8 cellular contexts compared by ENCODE assay signal in genomic region chr14:105092124-105092911, GRCh38. TPM values are rescaled to one million over a fixed set of nuclear protein-coding genes. Genes with fewer than 3 reads are reported as not detected.
DNase-seq lines count a peak whose midpoint lies in the region; ATAC-seq lines count a peak whose summit lies in the region.

No MANE protein-coding gene starts in this region.

- peaks cover 17% of the 10 kb centered on the region for H3K27me3 Mint-ChIP-seq in activated CD8-positive, alpha-beta memory T cell treated with anti-CD3 and anti-CD28 coated beads, Interleukin-2, amount 10 ng/mL, durations not matched to agents 7 days and 5 days

- CTCF ChIA-PET in activated CD8-positive, alpha-beta memory T cell treated with anti-CD3 and anti-CD28 coated beads, Interleukin-2, amount 10 ng/mL, durations not matched to agents 7 days and 5 days (lab: Charles Lee): interaction anchor here (0.5 to 9.5 kb wide), 7 partner anchors 20 to 1729 kb away, joined by 3 to 192 read pairs (median 5); partner anchors contain the start of gene GPR132

- H3K9me3 Mint-ChIP-seq in activated CD8-positive, alpha-beta memory T cell treated with anti-CD3 and anti-CD28 coated beads, Interleukin-2, amount 10 ng/mL, durations not matched to agents 7 days and 5 days (ENCODE audit: low read depth): no peaks in the 10 kb centered on the region

- peak overlapping the region; percentile 28 for H3K27ac Mint-ChIP-seq in activated CD8-positive, alpha-beta memory T cell treated with anti-CD3 and anti-CD28 coated beads, Interleukin-2, amount 10 ng/mL, durations not matched to agents 7 days and 5 days

- H3K4me3 ChIP-seq in skeletal muscle satellite cell (ENCODE audit: low read length): peak overlapping the region; percentile 75

- no peaks in the 10 kb centered on the region for H3K9me3 ChIP-seq in skeletal muscle satellite cell (replicated peaks; ENCODE audit: low read length)

- H3K4me3 Mint-ChIP-seq in activated CD8-positive, alpha-beta memory T cell treated with anti-CD3 and anti-CD28 coated beads, Interleukin-2, amount 10 ng/mL, durations not matched to agents 7 days and 5 days: peak overlapping the region; percentile 65

- peak; percentile 76 for DNase-seq in NCI-H82 (lab: John Stamatoyannopoulos, UW)
- no peak for DNase-seq in NCI-H82 treated with DMSO at 0.1 percent for 48 hours (lab: John Stamatoyannopoulos, UW; ENCODE audit: unreplicated experiment)
- no peak for DNase-seq in activated CD8-positive, alpha-beta memory T cell treated with anti-CD3 and anti-CD28 coated beads, Interleukin-2, amount 10 ng/mL, durations not matched to agents 7 days and 5 days
- peak; percentile 36 for DNase-seq in left cardiac atrium
- DNase-seq in amniotic stem cell (lab: John Stamatoyannopoulos, UW): no peak
- DNase-seq in SIG-M5 (lab: John Stamatoyannopoulos, UW): no peak

- peaks cover 58% of the 10 kb centered on the region for H3K4me1 ChIP-seq in skeletal muscle satellite cell (ENCODE audit: control insufficient read depth, insufficient read depth, low read length)

- no peaks in the 10 kb centered on the region for H3K36me3 Mint-ChIP-seq in activated CD8-positive, alpha-beta memory T cell treated with anti-CD3 and anti-CD28 coated beads, Interleukin-2, amount 10 ng/mL, durations not matched to agents 7 days and 5 days

- H3K36me3 ChIP-seq in skeletal muscle satellite cell (ENCODE audit: insufficient read depth, low read length): no peaks in the 10 kb centered on the region

- peak overlapping the region; percentile 85 for H3K4me2 ChIP-seq in skeletal muscle satellite cell (ENCODE audit: low read length)

- H3K4me1 Mint-ChIP-seq in activated CD8-positive, alpha-beta memory T cell treated with anti-CD3 and anti-CD28 coated beads, Interleukin-2, amount 10 ng/mL, durations not matched to agents 7 days and 5 days: peaks cover 21% of the 10 kb centered on the region

- H3K9ac ChIP-seq in skeletal muscle satellite cell (ENCODE audit: low read depth, low read length): peak overlapping the region; percentile 50

- intact Hi-C loops in left cardiac atrium (cut with DNase I): loop anchor here (5.0 to 10.0 kb wide), 4 partner anchors 80 to 262 kb away; no protein-coding TSS in a partner anchor

- ATAC-seq in activated CD8-positive, alpha-beta memory T cell treated with anti-CD3 and anti-CD28 coated beads, Interleukin-2, amount 10 ng/mL, durations not matched to agents 7 days and 5 days: no peak
- no peak for ATAC-seq in left cardiac atrium
- no peak for ATAC-seq in GM21786 (IDR thresholded peaks at IDR 0.05; ENCODE audit: unreplicated experiment)

- peaks cover 3% of the 10 kb centered on the region for H3K27me3 ChIP-seq in skeletal muscle satellite cell (ENCODE audit: control insufficient read depth, insufficient read depth, low read length)

RNA-seq across cellular contexts. Expression of gene GPR132, which starts 27.1 kb away (rescaled TPM):
- total RNA-seq in activated CD8-positive, alpha-beta memory T cell treated with anti-CD3 and anti-CD28 coated beads, Interleukin-2, amount 10 ng/mL, durations not matched to agents 7 days and 5 days: 10 to 100 TPM; 47.4 to 49.4 TPM
- total RNA-seq in left cardiac atrium: 1 to 10 TPM; 1.1 to 2.1 TPM
- total RNA-seq in skeletal muscle satellite cell (2012; rRNA removed): under 0.01 TPM in 1 of 2 replicates, not detected in the other

Comparison
In these comparisons a context has a peak if more than half of its experiments do, and no peak if none do; other contexts are left out.
1. DNase-seq: peak in NCI-H82 (single experiment) and left cardiac atrium (single experiment); none in NCI-H82 treated with DMSO at 0.1 percent for 48 hours (single experiment), activated CD8-positive, alpha-beta memory T cell treated with anti-CD3 and anti-CD28 coated beads, Interleukin-2, amount 10 ng/mL, durations not matched to agents 7 days and 5 days (single experiment), amniotic stem cell (single experiment) and SIG-M5 (single experiment).
2. RNA of gene GPR132, which starts 27.1 kb away (total RNA-seq): 47.4 to 49.4 TPM in activated CD8-positive, alpha-beta memory T cell treated with anti-CD3 and anti-CD28 coated beads, Interleukin-2, amount 10 ng/mL, durations not matched to agents 7 days and 5 days; 1.1 to 2.1 TPM in left cardiac atrium; every median in the first group is over 10 times any median in the second.